ENCODE assay signal across 11 cellular contexts in the genomic region with DNA sequence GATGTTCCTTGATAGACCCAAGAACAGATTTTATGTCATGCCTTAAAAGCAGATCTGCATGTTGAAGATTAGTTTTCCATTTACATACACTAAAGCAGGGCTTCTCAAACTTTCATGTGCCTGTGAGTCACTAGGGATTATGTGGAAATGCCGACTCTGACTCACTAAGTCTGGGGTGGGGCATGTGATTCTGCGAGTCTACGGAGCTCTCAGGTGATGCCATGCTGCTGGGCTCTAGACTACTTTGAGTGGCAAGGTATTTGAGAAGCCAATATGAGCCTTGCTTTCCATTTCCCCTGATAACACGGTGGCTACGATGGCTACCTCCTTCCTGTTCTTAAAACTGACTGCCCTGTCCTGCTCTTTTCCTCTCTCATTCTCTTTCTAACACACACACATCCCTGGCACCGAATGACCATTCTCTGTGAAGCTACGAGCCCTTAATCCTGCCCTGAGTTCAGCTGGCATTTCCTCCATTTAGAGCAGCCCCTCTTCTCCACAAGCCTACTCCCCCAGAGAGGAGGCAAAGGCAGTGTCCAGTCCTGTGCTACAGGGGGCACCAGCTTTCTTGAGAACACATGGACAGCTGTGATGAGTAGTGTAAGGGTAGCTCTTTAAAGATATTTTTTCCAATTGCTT. TPM values are rescaled to one million over a fixed set of nuclear protein-coding genes. Genes with fewer than 3 reads are reported as not detected.
A peak's percentile ranks its signal among the peaks of the same experiment; 100 is the strongest.
DNase-seq lines count a peak whose midpoint lies in the region; ATAC-seq and TF ChIP-seq lines count a peak whose summit lies in the region.
"Had no signal": no experiment of that assay in that cellular context is flagged by ENCODE, and none has a peak within 500 bp of the region (broad histone marks: within the 10 kb centered on the region; RNA-seq: fewer than 3 reads in every experiment).

No MANE protein-coding gene starts in this region.

- H3K27ac ChIP-seq in AG04450 (ENCODE audit: low read depth, low read length) (peak overlapping the region; percentile 63), adrenal gland (peak overlapping the region in 3 of 5 donors; percentile 8 to 32 (median 19))

- H3K4me3 ChIP-seq in AG04450 (ENCODE audit: low read depth, low read length), result no peak overlapping the region
- H3K4me3 ChIP-seq in adrenal gland, result no peak overlapping the region

- TF ChIP-seq CTCF in AG04450 (IDR thresholded peaks at IDR 0.05; ENCODE audit: low read depth, low read length), result peak; percentile 39; the same call in 1 of the 2 replicates
- TF ChIP-seq CTCF in adrenal gland (IDR thresholded peaks at IDR 0.05), result no peak

- POLR2A ChIA-PET in AG04450 (lab: Yijun Ruan, JAX), result interaction anchor here (0.6 kb wide), 1 partner anchor 41 kb away, joined by 5 read pairs; no protein-coding TSS in a partner anchor

- DNase-seq in AG04450 (ENCODE audit: low read depth, low spot score) (peak; percentile 74), HPDE6-E6E7 (ENCODE audit: extremely low spot score) (peak; percentile 88), adrenal gland (peak; percentile 59 to 89 (median 81)), kidney glomerular epithelial cell (lab: John Stamatoyannopoulos, UW) (peak; percentile 68), activated gamma-delta T cell treated with Interleukin-2 at 50 U/mL for 16 hours (no peak)
- DNase-seq in stimulated activated CD8-positive, alpha-beta memory T cell treated with anti-CD3 and anti-CD28 coated beads, Interleukin-4, amount 100 ng/mL, for 48 hours, result no peak
- DNase-seq: DND-41; NK-92 treated with Interleukin-12 subunit alpha and Interleukin-12 subunit beta, amount 100 ng/mL, for 24 hours had no signal

- H3K4me1 ChIP-seq in adrenal gland (replicated peaks in 1 of 2), result no peaks in the 10 kb centered on the region

- no peaks in the 10 kb centered on the region for H3K27me3 ChIP-seq in AG04450 (ENCODE audit: control insufficient read depth, insufficient read depth, low read length)
- no peaks in the 10 kb centered on the region for H3K27me3 ChIP-seq in adrenal gland

- CTCF ChIA-PET in AG04450 (lab: Charles Lee), result interaction anchor here (0.6 to 1.5 kb wide), 9 partner anchors 12 to 609 kb away, joined by 3 to 7 read pairs (median 4); no protein-coding TSS in a partner anchor

- 68 to 73% (median 70%) methylated on average over 7 of the region's 7 CpGs for WGBS in adrenal gland, 4 donors

- no peak for TF ChIP-seq POLR2A in adrenal gland (IDR thresholded peaks at IDR 0.05)

- H3K36me3 ChIP-seq in adrenal gland (replicated peaks in 1 of 2), result no peaks in the 10 kb centered on the region

- H3K9me3 ChIP-seq in AG04450 (ENCODE audit: control insufficient read depth, insufficient read depth, low read length) (no peaks in the 10 kb centered on the region), adrenal gland (replicated peaks in 1 of 3) (no peaks in the 10 kb centered on the region)

- ATAC-seq in HG03108 (IDR thresholded peaks at IDR 0.05; ENCODE audit: unreplicated experiment) (no peak), HG02840 (IDR thresholded peaks at IDR 0.05; ENCODE audit: low FRiP score, unreplicated experiment) (no peak)

- intact Hi-C loops in adrenal gland (cut with DNase I), result no loop called here

RNA-seq across cellular contexts. Expression of gene PYGO1, which starts 39.7 kb away (rescaled TPM):
- 7.7 and 10.7 TPM in 2 replicates for polyA plus RNA-seq in AG04450 (2011; rRNA removed)
- polyA minus RNA-seq in AG04450 (2011; rRNA and poly(A)+ RNA removed), result 7.5 and 13.3 TPM in 2 replicates
- total RNA-seq in adrenal gland, result 10 to 100 TPM in 2 of 8 donors, 1 to 10 TPM in 6; 4.4 to 12.4 (median 8.8) TPM
- polyA plus RNA-seq in adrenal gland, result 1 to 10 TPM; 1.6 to 8.1 (median 1.8) TPM
- total RNA-seq: activated T-helper 1 cell treated with anti-CD3 and anti-CD28 coated beads, Interleukin-12 subunit alpha, Interleukin-12 subunit beta, Interleukin-2, Interleukin-4 antibody, amounts not matched to agents 30 ng/mL and 10 ng/mL and 1 ng/mL, durations not matched to agents 14 hours and 24 hours and 36 hours had no signal

Comparison
In these comparisons a context has a peak if more than half of its experiments do, and no peak if none do; other contexts are left out.
1. DNase-seq: peak in AG04450 (single experiment), HPDE6-E6E7 (single experiment), adrenal gland (7 of 7) and kidney glomerular epithelial cell (single experiment); none in stimulated activated CD8-positive, alpha-beta memory T cell treated with anti-CD3 and anti-CD28 coated beads, Interleukin-4, amount 100 ng/mL, for 48 hours (single experiment) and activated gamma-delta T cell treated with Interleukin-2 at 50 U/mL for 16 hours (single experiment).